In genomic region chr2:218296200-218296599, GRCh38 we compare ENCODE assay signal across 27 cellular contexts. TPM values are rescaled to one million over a fixed set of nuclear protein-coding genes. Genes with fewer than 3 reads are reported as not detected.
DNase-seq lines count a peak whose midpoint lies in the region; ATAC-seq and TF ChIP-seq lines count a peak whose summit lies in the region.
"Had no signal": no experiment of that assay in that cellular context is flagged by ENCODE, and none has a peak within 500 bp of the region (broad histone marks: within the 10 kb centered on the region; RNA-seq: fewer than 3 reads in every experiment).

No MANE protein-coding gene starts in this region.

- H3K27ac Mint-ChIP-seq in MCF 10A (ENCODE audit: low read depth, unreplicated experiment) (peak overlapping the region; percentile 86), chondrocyte (ENCODE audit: unreplicated experiment) (no peak overlapping the region)
- H3K27ac Mint-ChIP-seq in activated T-helper 17 cell treated with anti-CD3 and anti-CD28 coated beads, Interleukin-2, amount 50 U/mL, for 72 hours: no peak overlapping the region
- H3K27ac Mint-ChIP-seq: activated CD4-positive, alpha-beta memory T cell treated with anti-CD3 and anti-CD28 coated beads for 36 hours; activated naive CD8-positive, alpha-beta T cell treated with anti-CD3 and anti-CD28 coated beads, Interleukin-2, amount 50 U/mL, for 24 hours; memory B cell had no signal

- H3K27me3 Mint-ChIP-seq in MCF 10A (ENCODE audit: insufficient read depth, unreplicated experiment) (no peaks in the 10 kb centered on the region), chondrocyte (ENCODE audit: low read depth) (no peaks in the 10 kb centered on the region)
- H3K27me3 Mint-ChIP-seq in activated T-helper 17 cell treated with anti-CD3 and anti-CD28 coated beads, Interleukin-2, amount 50 U/mL, for 72 hours: no peaks in the 10 kb centered on the region
- H3K27me3 Mint-ChIP-seq: activated CD4-positive, alpha-beta memory T cell treated with anti-CD3 and anti-CD28 coated beads for 36 hours; activated naive CD8-positive, alpha-beta T cell treated with anti-CD3 and anti-CD28 coated beads, Interleukin-2, amount 50 U/mL, for 24 hours; CD4-positive, alpha-beta memory T cell; IgD-negative memory B cell; memory B cell had no signal

- WGBS in esophagus, 2 donors: 55 to 67% methylated on average over 1 of the region's 1 CpG
- WGBS in trophoblast cell (ENCODE audit: extremely low coverage, insufficient coverage, insufficient read length): no CpG with 5 or more reads among the region's 1 CpG

- DNase-seq in MCF 10A (ENCODE audit: unreplicated experiment) (no peak), breast epithelium (ENCODE audit: low spot score in 2 of 2) (no peak), trophoblast cell (no peak), T-helper 1 cell (no peak), chondrocyte (ENCODE audit: low spot score) (no peak), MV-4-11 (lab: John Stamatoyannopoulos, UW) (no peak)
- DNase-seq: 8988T; activated CD4-positive, alpha-beta memory T cell treated with anti-CD3 and anti-CD28 coated beads for 36 hours; activated gamma-delta T cell; activated naive CD8-positive, alpha-beta T cell treated with anti-CD3 and anti-CD28 coated beads, Interleukin-2, amount 50 U/mL, for 24 hours; activated T-cell treated with anti-CD3 and anti-CD28 coated beads for 4 hours; CD4-positive, alpha-beta memory T cell; cortex of kidney; DMS153; kidney; NCI-H2081; NCI-H226; NCI-H82; SHP77 had no signal

- H4K12ac ChIP-seq in trophoblast cell (ENCODE audit: low read depth, low read length): no peak overlapping the region

- no peak for ATAC-seq in activated T-helper 17 cell treated with anti-CD3 and anti-CD28 coated beads, Interleukin-2, amount 50 U/mL, for 72 hours (replicated peaks)
- ATAC-seq: activated CD4-positive, CD25-positive, alpha-beta regulatory T cell treated with anti-CD3 and anti-CD28 coated beads, Interleukin-2, amount 50 U/mL, for 24 hours; activated naive CD8-positive, alpha-beta T cell treated with anti-CD3 and anti-CD28 coated beads, Interleukin-2, amount 50 U/mL, for 24 hours; HCT116 had no signal

- H3K27ac ChIP-seq in breast epithelium (peak overlapping the region in 1 of 2 donors; percentile 58), esophagus (ENCODE audit: low read depth in 2 of 2, low read length in 1 of 2) (peak overlapping the region; percentile 85 to 90), trophoblast cell (ENCODE audit: low read depth, low read length) (no peak overlapping the region)

- no peak overlapping the region for H3K4me2 ChIP-seq in trophoblast cell (ENCODE audit: low read length)

- no peak overlapping the region for H2BK120ac ChIP-seq in trophoblast cell (ENCODE audit: insufficient read depth, low read length, poor library complexity)

- no TSS peak for BruUV-seq in MCF 10A (replicated peaks; lab: Mats Ljungman, UMichigan)

- intact Hi-C loops in MCF 10A (cut with micrococcal nuclease): no loop called here
- intact Hi-C loops in breast epithelium (cut with DNase I; ENCODE audit: low total_unique reads): no loop called here

- CTCF ChIA-PET in MCF 10A (lab: Yijun Ruan, JAX): interaction anchor here (0.7 to 12.3 kb wide), 8 partner anchors 9 to 396 kb away, joined by 3 to 215 read pairs (median 6); partner anchors contain the start of genes AAMP, CATIP and PNKD

- no peak overlapping the region for H3K14ac ChIP-seq in trophoblast cell (ENCODE audit: low read length)

- no peaks in the 10 kb centered on the region for H3K9me3 Mint-ChIP-seq in MCF 10A (ENCODE audit: unreplicated experiment)
- no peaks in the 10 kb centered on the region for H3K9me3 Mint-ChIP-seq in activated T-helper 17 cell treated with anti-CD3 and anti-CD28 coated beads, Interleukin-2, amount 50 U/mL, for 72 hours
- H3K9me3 Mint-ChIP-seq in chondrocyte (ENCODE audit: low read depth): no peaks in the 10 kb centered on the region
- H3K9me3 Mint-ChIP-seq: activated CD4-positive, alpha-beta memory T cell treated with anti-CD3 and anti-CD28 coated beads for 36 hours; activated naive CD8-positive, alpha-beta T cell treated with anti-CD3 and anti-CD28 coated beads, Interleukin-2, amount 50 U/mL, for 24 hours; CD4-positive, alpha-beta memory T cell; IgD-negative memory B cell; memory B cell had no signal

- no peak overlapping the region for H2AFZ ChIP-seq in trophoblast cell (ENCODE audit: insufficient read depth, low read length, poor library complexity)

- no peak overlapping the region for H2AK5ac ChIP-seq in trophoblast cell (ENCODE audit: low read length)

- no peak overlapping the region for H3K18ac ChIP-seq in trophoblast cell (ENCODE audit: low read length)

- H3K4me3 Mint-ChIP-seq in MCF 10A (ENCODE audit: unreplicated experiment) (no peak overlapping the region), chondrocyte (ENCODE audit: unreplicated experiment) (no peak overlapping the region)
- H3K4me3 Mint-ChIP-seq in activated T-helper 17 cell treated with anti-CD3 and anti-CD28 coated beads, Interleukin-2, amount 50 U/mL, for 72 hours: no peak overlapping the region
- H3K4me3 Mint-ChIP-seq: activated CD4-positive, alpha-beta memory T cell treated with anti-CD3 and anti-CD28 coated beads for 36 hours; activated naive CD8-positive, alpha-beta T cell treated with anti-CD3 and anti-CD28 coated beads, Interleukin-2, amount 50 U/mL, for 24 hours; brain; CD4-positive, alpha-beta memory T cell; IgD-negative memory B cell; memory B cell had no signal

- no peak overlapping the region for H3K4ac ChIP-seq in trophoblast cell (ENCODE audit: low read depth, low read length)

- no peak overlapping the region for H3K4me3 ChIP-seq in breast epithelium
- no peak overlapping the region for H3K4me3 ChIP-seq in esophagus (ENCODE audit: low read depth in 1 of 2, low read length in 2 of 2)
- H3K4me3 ChIP-seq in trophoblast cell (ENCODE audit: low read depth, low read length): no peak overlapping the region
- H3K4me3 ChIP-seq: skin epidermis had no signal

- H3K4me1 ChIP-seq in breast epithelium (peaks cover 0 to 12% of the 10 kb centered on the region in 2 donors), esophagus (ENCODE audit: control insufficient read depth in 2 of 2, insufficient read depth in 2 of 2, low read length in 1 of 2) (peaks cover 0 to 12% of the 10 kb centered on the region in 2 donors), trophoblast cell (ENCODE audit: control insufficient read depth in 1 of 2, insufficient read depth in 2 of 2, low read length in 2 of 2) (peaks cover 23 to 32% of the 10 kb centered on the region in 2 experiments)

- H3K27me3 ChIP-seq in breast epithelium (no peaks in the 10 kb centered on the region), esophagus (ENCODE audit: control insufficient read depth in 1 of 2, insufficient read depth in 2 of 2, low read length in 2 of 2) (no peaks in the 10 kb centered on the region), trophoblast cell (ENCODE audit: insufficient read depth, low read length) (no peaks in the 10 kb centered on the region)

- H3K36me3 ChIP-seq in breast epithelium (no peaks in the 10 kb centered on the region), esophagus (ENCODE audit: control insufficient read depth in 2 of 2, insufficient read depth in 2 of 2, low read length in 1 of 2) (no peaks in the 10 kb centered on the region), trophoblast cell (ENCODE audit: control insufficient read depth in 1 of 2, insufficient read depth in 2 of 2, low read length in 2 of 2) (no peaks in the 10 kb centered on the region)

- H4K8ac ChIP-seq in trophoblast cell (ENCODE audit: low read depth, low read length): no peak overlapping the region

- no peaks in the 10 kb centered on the region for H3K36me3 Mint-ChIP-seq in MCF 10A (ENCODE audit: insufficient read depth, unreplicated experiment)
- H3K36me3 Mint-ChIP-seq in activated T-helper 17 cell treated with anti-CD3 and anti-CD28 coated beads, Interleukin-2, amount 50 U/mL, for 72 hours (ENCODE audit: low read depth): no peaks in the 10 kb centered on the region
- no peaks in the 10 kb centered on the region for H3K36me3 Mint-ChIP-seq in chondrocyte (ENCODE audit: low read depth)
- H3K36me3 Mint-ChIP-seq: activated CD4-positive, alpha-beta memory T cell treated with anti-CD3 and anti-CD28 coated beads for 36 hours; brain; IgD-negative memory B cell; memory B cell had no signal

- H3K4me1 Mint-ChIP-seq in MCF 10A (ENCODE audit: insufficient read depth, unreplicated experiment) (peaks cover 26% of the 10 kb centered on the region), chondrocyte (ENCODE audit: low read depth) (peaks cover 26% of the 10 kb centered on the region)
- H3K4me1 Mint-ChIP-seq in activated T-helper 17 cell treated with anti-CD3 and anti-CD28 coated beads, Interleukin-2, amount 50 U/mL, for 72 hours: peaks cover 5% of the 10 kb centered on the region

- H3K79me1 ChIP-seq in trophoblast cell (ENCODE audit: low read length): peaks cover 16% of the 10 kb centered on the region

- TF ChIP-seq CTCF in MCF 10A (IDR thresholded peaks at IDR 0.05; ENCODE audit: unreplicated experiment): no peak
- no peak for TF ChIP-seq CTCF in breast epithelium (IDR thresholded peaks at IDR 0.05)
- TF ChIP-seq CTCF in chondrocyte (IDR thresholded peaks at IDR 0.05): no peak

- POLR2A ChIA-PET in MCF 10A (lab: Yijun Ruan, JAX): interaction anchor here (3.0 to 6.5 kb wide), 3 partner anchors 11 to 100 kb away, joined by 17 to 71 read pairs (median 19); partner anchors contain the start of genes AAMP and PNKD

- H2BK5ac ChIP-seq in trophoblast cell (ENCODE audit: low read depth, low read length, poor library complexity): no peak overlapping the region

- H2BK12ac ChIP-seq in trophoblast cell (ENCODE audit: low read length): peak overlapping the region; percentile 39

- no peaks in the 10 kb centered on the region for H3K9me3 ChIP-seq in breast epithelium
- no peaks in the 10 kb centered on the region for H3K9me3 ChIP-seq in esophagus (ENCODE audit: control insufficient read depth in 2 of 2, insufficient read depth in 1 of 2, low read depth in 1 of 2, low read length in 1 of 2)
- no peaks in the 10 kb centered on the region for H3K9me3 ChIP-seq in trophoblast cell (ENCODE audit: insufficient read depth, low read depth, low read length)

- no peak overlapping the region for H4K91ac ChIP-seq in trophoblast cell (ENCODE audit: low read depth, low read length)

- no peak overlapping the region for H3K9ac ChIP-seq in trophoblast cell (ENCODE audit: low read length)

- H3K23ac ChIP-seq in trophoblast cell (ENCODE audit: low read length): no peak overlapping the region

- no peak for TF ChIP-seq POLR2A in breast epithelium (IDR thresholded peaks at IDR 0.05)

- peaks cover 10% of the 10 kb centered on the region for H3K79me2 ChIP-seq in trophoblast cell (ENCODE audit: control insufficient read depth, insufficient read depth, low read length, poor library complexity)

RNA-seq across cellular contexts. Expression of gene TMBIM1, which starts 3.9 kb away (rescaled TPM):
- total RNA-seq in MCF 10A (2022): 96.8 and 107 TPM in 2 replicates
- total RNA-seq in breast epithelium: 100 to 1,000 TPM; 168 to 330 (median 170) TPM
- 100 to 1,000 TPM; 196 to 231 TPM for polyA plus RNA-seq in esophagus
- 192 and 203 TPM in 2 replicates for polyA plus RNA-seq in trophoblast cell (2013)
- 10 to 100 TPM; 50.9 to 62.0 TPM for total RNA-seq in activated T-helper 17 cell treated with anti-CD3 and anti-CD28 coated beads, Interleukin-2, amount 50 U/mL, for 72 hours
- total RNA-seq in chondrocyte: 69.6 to 100 TPM (median 96.1 TPM) in 3 replicates

RNA-seq across cellular contexts. Expression of gene PNKD, which starts 25.9 kb away (rescaled TPM):
- total RNA-seq in MCF 10A (2022): 13.0 and 23.1 TPM in 2 replicates
- 10 to 100 TPM; 30.2 to 48.3 (median 35.6) TPM for total RNA-seq in breast epithelium
- 10 to 100 TPM; 50.1 to 54.9 TPM for polyA plus RNA-seq in esophagus
- 62.6 and 65.9 TPM in 2 replicates for polyA plus RNA-seq in trophoblast cell (2013)
- total RNA-seq in activated T-helper 17 cell treated with anti-CD3 and anti-CD28 coated beads, Interleukin-2, amount 50 U/mL, for 72 hours: 10 to 100 TPM; 21.1 to 30.9 TPM
- 28.9 to 49.9 TPM (median 31.3 TPM) in 3 replicates for total RNA-seq in chondrocyte

RNA-seq across cellular contexts. Expression of gene AAMP, which starts 26.3 kb away (rescaled TPM):
- total RNA-seq in MCF 10A (2022) (95.7 and 98.7 TPM in 2 replicates), breast epithelium (100 to 1,000 TPM; 150 to 164 (median 151) TPM), chondrocyte (39.6 to 42.6 TPM (median 42.4 TPM) in 3 replicates)
- polyA plus RNA-seq in esophagus: 10 to 100 TPM; 45.0 to 90.4 TPM
- polyA plus RNA-seq in trophoblast cell (2013): 66.7 and 67.0 TPM in 2 replicates
- 10 to 100 TPM; 60.0 to 77.5 TPM for total RNA-seq in activated T-helper 17 cell treated with anti-CD3 and anti-CD28 coated beads, Interleukin-2, amount 50 U/mL, for 72 hours

RNA-seq across cellular contexts. Expression of gene GPBAR1, which starts 35.4 kb away (rescaled TPM):
- 0.16 TPM in 1 of 2 replicates, not detected in the other for total RNA-seq in MCF 10A (2022)
- 10 to 100 TPM in 1 of 3 donors, 1 to 10 TPM in 2; 5.2 to 22.2 (median 8.5) TPM for total RNA-seq in breast epithelium
- polyA plus RNA-seq in esophagus: under 1 TPM; 0.29 to 0.45 TPM
- 0.23 and 0.40 TPM in 2 replicates for polyA plus RNA-seq in trophoblast cell (2013)
- total RNA-seq in activated T-helper 17 cell treated with anti-CD3 and anti-CD28 coated beads, Interleukin-2, amount 50 U/mL, for 72 hours: 1 to 10 TPM; 1.3 to 1.4 TPM
- total RNA-seq in chondrocyte: 0.10 to 0.26 TPM (median 0.22 TPM) in 3 replicates
